Comparison of ENCODE assay signal across 17 cellular contexts in genomic region chr16:75372236-75372856, GRCh38.
A peak's percentile ranks its signal among the peaks of the same experiment; 100 is the strongest.
DNase-seq lines count a peak whose midpoint lies in the region; ATAC-seq and TF ChIP-seq lines count a peak whose summit lies in the region.
"Had no signal": no experiment of that assay in that cellular context is flagged by ENCODE, and none has a peak within 500 bp of the region (broad histone marks: within the 10 kb centered on the region; RNA-seq: fewer than 3 reads in every experiment).

No MANE protein-coding gene starts in this region.

- H3K79me2 ChIP-seq in PC-9 (ENCODE audit: low read depth) = peaks cover 16% of the 10 kb centered on the region

- intact Hi-C loops in PC-9 (cut with micrococcal nuclease; ENCODE audit: unreplicated experiment) = no loop called here
- intact Hi-C loops in head of caudate nucleus (cut with DNase I) = no loop called here

- H3K27ac Mint-ChIP-seq in endodermal cell (peak overlapping the region; percentile 41), mesothelial cell of epicardium (peak overlapping the region; percentile 75)
- H3K27ac Mint-ChIP-seq: nephron progenitor cell had no signal

- H3K4me3 ChIP-seq in PC-9 (no peak overlapping the region), endodermal cell (ENCODE audit: low read length) (no peak overlapping the region)

- peak overlapping the region; percentile 23; the same call in 1 of the 2 replicates for H3K4me2 ChIP-seq in PC-9

- H3K9me3 Mint-ChIP-seq in endodermal cell (no peaks in the 10 kb centered on the region), mesothelial cell of epicardium (no peaks in the 10 kb centered on the region)
- H3K9me3 Mint-ChIP-seq: nephron progenitor cell had no signal

- TF ChIP-seq CTCF in PC-9 (conservative IDR thresholded peaks at IDR 0.05) = no peak
- no peak for TF ChIP-seq CTCF in endodermal cell (conservative IDR thresholded peaks at IDR 0.05)
- TF ChIP-seq CTCF in mesothelial cell of epicardium (IDR thresholded peaks at IDR 0.05; ENCODE audit: unreplicated experiment) = no peak
- TF ChIP-seq CTCF in RWPE1 (conservative IDR thresholded peaks at IDR 0.05; ENCODE audit: low read depth) = no peak

- peaks cover 26% of the 10 kb centered on the region for H3F3A ChIP-seq in PC-9 (ENCODE audit: insufficient read depth, low read depth)

- DNase-seq in AG20443 (ENCODE audit: low spot score) (peak; percentile 71), PC-9 (no peak), endodermal cell (no peak), mesothelial cell of epicardium (ENCODE audit: low spot score in 2 of 2, unreplicated experiment in 2 of 2) (no peak), head of caudate nucleus (no peak), NOMO-1 (lab: John Stamatoyannopoulos, UW; ENCODE audit: unreplicated experiment in 2 of 2) (no peak), RWPE1 (ENCODE audit: low spot score) (no peak)
- DNase-seq: activated CD4-positive, alpha-beta T cell treated with anti-CD3 and anti-CD28 coated beads, Interleukin-2, amount 50 U/mL, for 48 hours; activated naive CD4-positive, alpha-beta T cell treated with anti-CD3 and anti-CD28 coated beads, Interleukin-2, amount 50 U/mL, for 16 hours; activated T-cell treated with anti-CD3 and anti-CD28 coated beads, Interleukin-2, amount 50 U/mL, for 1 hour; central memory CD4-positive, alpha-beta T cell; effector CD8-positive, alpha-beta T cell; H7; NCI-H2081 treated with DMSO at 0.1 percent for 48 hours; nephron progenitor cell; SW 1271 had no signal

- ATAC-seq in HG02588 (IDR thresholded peaks at IDR 0.05; ENCODE audit: unreplicated experiment) = no peak

- H3K9me3 ChIP-seq in PC-9 (ENCODE audit: insufficient read depth, low read depth) = no peaks in the 10 kb centered on the region
- no peaks in the 10 kb centered on the region for H3K9me3 ChIP-seq in endodermal cell (ENCODE audit: control insufficient read depth, low read length)

- H3K4me1 Mint-ChIP-seq in endodermal cell (peaks cover 11% of the 10 kb centered on the region), mesothelial cell of epicardium (peaks cover 44% of the 10 kb centered on the region)

- POLR2A ChIA-PET in PC-9 (lab: Charles Lee; ENCODE audit: unreplicated experiment) (interaction anchor here (0.6 kb wide), 1 partner anchor 15 kb away, joined by 6 read pairs; no protein-coding TSS in a partner anchor), RWPE1 (lab: Yijun Ruan, JAX; ENCODE audit: low non-redundant PET) (no interaction called here)

- BruUV-seq in PC-9 (replicated peaks; lab: Mats Ljungman, UMichigan) = no TSS peak

- H3K27me3 Mint-ChIP-seq in endodermal cell (ENCODE audit: insufficient read depth) = no peaks in the 10 kb centered on the region
- H3K27me3 Mint-ChIP-seq in mesothelial cell of epicardium (ENCODE audit: low read depth) = no peaks in the 10 kb centered on the region

- H3K27ac ChIP-seq in PC-9 (0 out of 2 replicates have a peak overlapping the region, but pooled peaks have one; percentile 8), endodermal cell (ENCODE audit: low read depth, low read length) (no peak overlapping the region), RWPE1 (no peak overlapping the region)

- no peaks in the 10 kb centered on the region for H4K20me1 ChIP-seq in PC-9 (ENCODE audit: insufficient read depth)

- 92 to 95% methylated on average over 1 to 3 of the region's 3 CpGs for WGBS in endodermal cell (ENCODE audit: insufficient coverage in 1 of 2, insufficient read length in 1 of 2), 2 experiments

- H3K9ac ChIP-seq in endodermal cell (ENCODE audit: extremely low read depth, low read length, poor library complexity, severe bottlenecking) = no peak overlapping the region

- H3K27me3 ChIP-seq in PC-9 (ENCODE audit: insufficient read depth, low read depth) = no peaks in the 10 kb centered on the region
- H3K27me3 ChIP-seq in endodermal cell (ENCODE audit: control insufficient read depth, insufficient read depth, low read length, poor library complexity, severe bottlenecking) = no peaks in the 10 kb centered on the region

- H3K36me3 Mint-ChIP-seq in endodermal cell (ENCODE audit: low read depth) (peaks cover 22% of the 10 kb centered on the region), mesothelial cell of epicardium (peaks cover 4% of the 10 kb centered on the region)

- CTCF ChIA-PET in PC-9 (lab: Charles Lee) (no interaction called here), RWPE1 (lab: Yijun Ruan, JAX) (no interaction called here)

- H3K4me1 ChIP-seq in PC-9 (replicated peaks; ENCODE audit: insufficient read depth) (peaks cover 47% of the 10 kb centered on the region), endodermal cell (ENCODE audit: control insufficient read depth, insufficient read depth, low read length) (no peaks in the 10 kb centered on the region)

- no peak overlapping the region for H2AFZ ChIP-seq in PC-9

- H3K9me2 ChIP-seq in PC-9 (ENCODE audit: insufficient read depth) = no peaks in the 10 kb centered on the region

- H3K36me3 ChIP-seq in PC-9 (ENCODE audit: low read depth) (no peaks in the 10 kb centered on the region), endodermal cell (ENCODE audit: control insufficient read depth, insufficient read depth, low read length) (peaks cover 42% of the 10 kb centered on the region)

- H3K4me3 Mint-ChIP-seq in endodermal cell = no peak overlapping the region
- H3K4me3 Mint-ChIP-seq in mesothelial cell of epicardium = no peak overlapping the region
- H3K4me3 Mint-ChIP-seq: nephron progenitor cell had no signal
